20 cellular contexts compared by ENCODE assay signal in genomic region chr15:91104111-91104510, GRCh38. TPM values are rescaled to one million over a fixed set of nuclear protein-coding genes. Genes with fewer than 3 reads are reported as not detected.
DNase-seq lines count a peak whose midpoint lies in the region; ATAC-seq and TF ChIP-seq lines count a peak whose summit lies in the region.
"Had no signal": no experiment of that assay in that cellular context is flagged by ENCODE, and none has a peak within 500 bp of the region (broad histone marks: within the 10 kb centered on the region; RNA-seq: fewer than 3 reads in every experiment).

No MANE protein-coding gene starts in this region.

- H3K9me3 Mint-ChIP-seq in natural killer cell treated with Interleukin-12 subunit alpha and Interleukin-12 subunit beta and Interleukin-15 and Interleukin-18, amount 100 ng/mL, for 72 hours: no peaks in the 10 kb centered on the region
- no peaks in the 10 kb centered on the region for H3K9me3 Mint-ChIP-seq in chondrocyte (ENCODE audit: low read depth)
- H3K9me3 Mint-ChIP-seq: central memory CD8-positive, alpha-beta T cell had no signal

- H3K36me3 ChIP-seq in right atrium auricular region: no peaks in the 10 kb centered on the region
- H3K36me3 ChIP-seq in mucosa of descending colon (ENCODE audit: low read depth): no peaks in the 10 kb centered on the region
- H3K36me3 ChIP-seq: pancreas had no signal

- no peak overlapping the region for H3K4me3 ChIP-seq in right atrium auricular region
- no peak overlapping the region for H3K4me3 ChIP-seq in mucosa of descending colon
- H3K4me3 ChIP-seq: pancreas, testis had no signal

- H3K27ac Mint-ChIP-seq in natural killer cell treated with Interleukin-12 subunit alpha and Interleukin-12 subunit beta and Interleukin-15 and Interleukin-18, amount 100 ng/mL, for 72 hours: no peak overlapping the region
- no peak overlapping the region for H3K27ac Mint-ChIP-seq in chondrocyte (ENCODE audit: unreplicated experiment)
- H3K27ac Mint-ChIP-seq: activated CD4-positive, alpha-beta T cell treated with anti-CD3 and anti-CD28 coated beads for 36 hours had no signal

- H3K27ac ChIP-seq in right atrium auricular region: peak overlapping the region in 1 of 2 donors; percentile 53
- H3K27ac ChIP-seq in cingulate gyrus (ENCODE audit: low read depth, low read length): peak overlapping the region; percentile 62
- H3K27ac ChIP-seq: testis had no signal

- peak; percentile 79 for ATAC-seq in Right ventricle myocardium inferior
- ATAC-seq in natural killer cell treated with Interleukin-12 subunit alpha and Interleukin-12 subunit beta and Interleukin-15 and Interleukin-18, amount 100 ng/mL, for 72 hours: no peak
- no peak for ATAC-seq in mucosa of descending colon
- ATAC-seq: activated CD4-positive, alpha-beta T cell treated with anti-CD3 and anti-CD28 coated beads for 36 hours; pancreas; PC-3 had no signal

- intact Hi-C loops in Right ventricle myocardium inferior (cut with DNase I): loop anchor here (5.0 kb wide), 1 partner anchor 123 kb away; no protein-coding TSS in a partner anchor
- intact Hi-C loops in mucosa of descending colon (cut with DNase I, micrococcal nuclease): no loop called here

- H3K4me1 ChIP-seq in right atrium auricular region (peaks cover 0 to 42% of the 10 kb centered on the region in 2 donors), mucosa of descending colon (ENCODE audit: low read depth) (peaks cover 8% of the 10 kb centered on the region)
- H3K4me1 ChIP-seq: pancreas, testis had no signal

- H3K4me3 Mint-ChIP-seq in natural killer cell treated with Interleukin-12 subunit alpha and Interleukin-12 subunit beta and Interleukin-15 and Interleukin-18, amount 100 ng/mL, for 72 hours: no peak overlapping the region
- H3K4me3 Mint-ChIP-seq in chondrocyte (ENCODE audit: unreplicated experiment): no peak overlapping the region
- H3K4me3 Mint-ChIP-seq: activated CD4-positive, alpha-beta T cell treated with anti-CD3 and anti-CD28 coated beads for 36 hours; central memory CD8-positive, alpha-beta T cell had no signal

- peaks cover 5 to 18% of the 10 kb centered on the region in 2 donors for H3K4me1 Mint-ChIP-seq in natural killer cell treated with Interleukin-12 subunit alpha and Interleukin-12 subunit beta and Interleukin-15 and Interleukin-18, amount 100 ng/mL, for 72 hours (ENCODE audit: low read depth in 2 of 2)
- peaks cover 13% of the 10 kb centered on the region for H3K4me1 Mint-ChIP-seq in chondrocyte (ENCODE audit: low read depth)

- no peaks in the 10 kb centered on the region for H3K27me3 ChIP-seq in right atrium auricular region
- H3K27me3 ChIP-seq: testis had no signal

- no peak for DNase-seq in Right ventricle myocardium inferior (ENCODE audit: missing footprints)
- no peak for DNase-seq in right atrium auricular region (ENCODE audit: low spot score)
- peak; percentile 70 for DNase-seq in kidney tubule cell (ENCODE audit: low spot score)
- no peak for DNase-seq in HCEC 1CT
- no peak for DNase-seq in natural killer cell treated with Interleukin-12 subunit alpha and Interleukin-12 subunit beta and Interleukin-15 and Interleukin-18, amount 100 ng/mL, for 72 hours (ENCODE audit: low spot score)
- no peak for DNase-seq in mucosa of descending colon
- no peak for DNase-seq in chondrocyte (ENCODE audit: low spot score)
- DNase-seq: activated CD4-positive, alpha-beta T cell treated with anti-CD3 and anti-CD28 coated beads for 36 hours; activated effector memory CD4-positive, alpha-beta T cell treated with Interleukin-2 at 50 U/mL for 16 hours; effector memory CD4-positive, alpha-beta T cell; KBM-7; NCI-H748 treated with DMSO at 0.1 percent for 48 hours; pancreas; PC-3; small intestine; stimulated activated CD8-positive, alpha-beta memory T cell treated with anti-CD3 and anti-CD28 coated beads, Interleukin-4, amount 100 ng/mL, for 48 hours; testis had no signal

- H3K27me3 Mint-ChIP-seq in natural killer cell treated with Interleukin-12 subunit alpha and Interleukin-12 subunit beta and Interleukin-15 and Interleukin-18, amount 100 ng/mL, for 72 hours: peaks cover 61 to 79% of the 10 kb centered on the region in 2 donors
- H3K27me3 Mint-ChIP-seq in chondrocyte (ENCODE audit: low read depth): peaks cover 52% of the 10 kb centered on the region

- H3K9me3 ChIP-seq in right atrium auricular region (no peaks in the 10 kb centered on the region), mucosa of descending colon (no peaks in the 10 kb centered on the region)
- H3K9me3 ChIP-seq: pancreas, testis had no signal

- TF ChIP-seq CTCF in right atrium auricular region (IDR thresholded peaks at IDR 0.05) (no peak), mucosa of descending colon (IDR thresholded peaks at IDR 0.05) (no peak), chondrocyte (IDR thresholded peaks at IDR 0.05) (no peak)

- no peaks in the 10 kb centered on the region for H3K36me3 Mint-ChIP-seq in natural killer cell treated with Interleukin-12 subunit alpha and Interleukin-12 subunit beta and Interleukin-15 and Interleukin-18, amount 100 ng/mL, for 72 hours
- no peaks in the 10 kb centered on the region for H3K36me3 Mint-ChIP-seq in chondrocyte (ENCODE audit: low read depth)

RNA-seq across cellular contexts. Expression of gene SV2B, which starts 4.1 kb away (rescaled TPM):
- total RNA-seq in Right ventricle myocardium inferior: 3.5 TPM
- under 1 TPM; 0.24 to 0.56 TPM for total RNA-seq in right atrium auricular region
- total RNA-seq in natural killer cell treated with Interleukin-12 subunit alpha and Interleukin-12 subunit beta and Interleukin-15 and Interleukin-18, amount 100 ng/mL, for 72 hours: not detected
- total RNA-seq in mucosa of descending colon: 1 to 10 TPM in 1 of 3 donors, under 1 TPM in 2; 0.41 to 4.2 (median 0.80) TPM
- not detected in 3 replicates for total RNA-seq in chondrocyte
- total RNA-seq: A172, PC-3 had no signal
